1 cellular context compared by ENCODE assay signal in the genomic region with DNA sequence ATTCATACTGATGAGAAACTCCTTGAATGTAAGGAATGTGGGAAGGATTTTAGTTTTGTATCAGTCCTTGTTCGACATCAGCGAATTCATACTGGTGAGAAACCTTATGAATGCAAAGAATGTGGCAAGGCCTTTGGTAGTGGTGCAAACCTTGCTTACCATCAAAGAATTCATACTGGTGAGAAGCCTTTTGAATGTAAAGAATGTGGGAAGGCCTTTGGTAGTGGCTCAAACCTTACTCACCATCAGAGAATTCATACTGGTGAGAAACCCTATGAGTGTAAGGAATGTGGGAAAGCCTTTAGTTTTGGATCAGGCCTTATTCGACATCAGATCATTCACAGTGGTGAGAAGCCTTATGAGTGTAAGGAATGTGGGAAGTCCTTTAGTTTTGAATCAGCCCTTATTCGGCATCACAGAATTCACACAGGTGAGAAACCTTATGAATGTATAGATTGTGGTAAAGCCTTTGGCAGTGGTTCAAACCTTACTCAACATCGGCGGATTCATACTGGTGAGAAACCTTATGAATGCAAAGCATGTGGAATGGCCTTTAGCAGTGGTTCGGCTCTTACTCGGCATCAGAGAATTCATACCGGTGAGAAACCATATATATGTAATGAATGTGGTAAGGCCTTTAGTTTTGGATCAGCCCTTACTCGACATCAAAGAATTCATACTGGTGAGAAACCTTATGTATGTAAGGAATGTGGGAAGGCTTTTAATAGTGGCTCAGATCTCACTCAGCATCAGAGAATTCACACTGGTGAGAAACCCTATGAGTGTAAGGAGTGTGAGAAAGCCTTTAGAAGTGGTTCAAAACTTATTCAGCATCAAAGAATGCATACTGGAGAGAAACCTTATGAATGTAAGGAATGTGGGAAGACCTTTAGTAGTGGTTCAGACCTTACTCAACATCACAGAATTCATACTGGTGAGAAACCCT.
A peak's percentile ranks its signal among the peaks of the same experiment; 100 is the strongest.
TF ChIP-seq lines count a peak whose summit lies in the region.

No MANE protein-coding gene starts in this region.

TF ChIP-seq in A549, 52 proteins besides CTCF, POLR2A, EP300 and RAD21 (continued from another document):
- TF ChIP-seq, protein P1, sequence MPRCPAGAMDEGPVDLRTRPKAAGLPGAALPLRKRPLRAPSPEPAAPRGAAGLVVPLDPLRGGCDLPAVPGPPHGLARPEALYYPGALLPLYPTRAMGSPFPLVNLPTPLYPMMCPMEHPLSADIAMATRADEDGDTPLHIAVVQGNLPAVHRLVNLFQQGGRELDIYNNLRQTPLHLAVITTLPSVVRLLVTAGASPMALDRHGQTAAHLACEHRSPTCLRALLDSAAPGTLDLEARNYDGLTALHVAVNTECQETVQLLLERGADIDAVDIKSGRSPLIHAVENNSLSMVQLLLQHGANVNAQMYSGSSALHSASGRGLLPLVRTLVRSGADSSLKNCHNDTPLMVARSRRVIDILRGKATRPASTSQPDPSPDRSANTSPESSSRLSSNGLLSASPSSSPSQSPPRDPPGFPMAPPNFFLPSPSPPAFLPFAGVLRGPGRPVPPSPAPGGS (IDR thresholded peaks at IDR 0.05), result no peak
- TF ChIP-seq GATA3 (IDR thresholded peaks at IDR 0.05; ENCODE audit: borderline replicate concordance) (peak; percentile 13; the same call in 1 of the 2 replicates), TFCP2L1 (CRISPR knock-in tag; IDR thresholded peaks at IDR 0.05) (no peak), CBX8 (IDR thresholded peaks at IDR 0.05) (no peak), KDM1A (IDR thresholded peaks at IDR 0.05; ENCODE audit: low read depth) (no peak)
TF ChIP-seq in A549: peak in this region for 1.
